ENCODE assay signal across 9 cellular contexts in genomic region chr16:81003610-81004460, GRCh38. TPM values are rescaled to one million over a fixed set of nuclear protein-coding genes. Genes with fewer than 3 reads are reported as not detected.
DNase-seq lines count a peak whose midpoint lies in the region; ATAC-seq, FAIRE-seq and TF ChIP-seq lines count a peak whose summit lies in the region.
"Had no signal": no experiment of that assay in that cellular context is flagged by ENCODE, and none has a peak within 500 bp of the region (broad histone marks: within the 10 kb centered on the region; RNA-seq: fewer than 3 reads in every experiment).

No MANE protein-coding gene starts in this region.

- peak in 2 of 5 donors; percentile 22 to 33 for DNase-seq in CD4-positive, alpha-beta memory T cell
- peak; percentile 66 for DNase-seq in OCI-M1 (lab: John Stamatoyannopoulos, UW)
- no peak for DNase-seq in coronary artery (ENCODE audit: low spot score)
- DNase-seq in osteocyte (ENCODE audit: extremely low spot score, unreplicated experiment) = no peak
- DNase-seq in HTR-8/SVneo (ENCODE audit: insufficient read length, low spot score) = no peak
- no peak for DNase-seq in GM13977 (ENCODE audit: low spot score)
- no peak for DNase-seq in NCI-H2196 treated with DMSO at 0.1 percent for 48 hours (lab: John Stamatoyannopoulos, UW; ENCODE audit: unreplicated experiment)
- DNase-seq: islet precursor cell had no signal

- CTCF ChIA-PET in CD4-positive, alpha-beta memory T cell (lab: Charles Lee; ENCODE audit: partially characterized antibody) = interaction anchor here (0.6 to 6.9 kb wide), 18 partner anchors 7 to 734 kb away, joined by 3 to 91 read pairs (median 4); partner anchors contain the start of genes ATMIN and C16orf46

- H3K9me3 ChIP-seq in CD4-positive, alpha-beta memory T cell (ENCODE audit: control insufficient read depth in 1 of 2, low read length in 2 of 2) = no peaks in the 10 kb centered on the region

- H3K36me3 ChIP-seq in CD4-positive, alpha-beta memory T cell (ENCODE audit: insufficient read depth, low read length) = no peaks in the 10 kb centered on the region

- peak overlapping the region; percentile 61 to 64 for H3K4me3 ChIP-seq in CD4-positive, alpha-beta memory T cell (ENCODE audit: low read length in 2 of 2)
- no peak overlapping the region for H3K4me3 ChIP-seq in coronary artery

- no peak for ATAC-seq in GM18511 (IDR thresholded peaks at IDR 0.05; ENCODE audit: unreplicated experiment)

- H3K27ac ChIP-seq in CD4-positive, alpha-beta memory T cell (ENCODE audit: low read depth, low read length) = peak overlapping the region; percentile 74
- H3K27ac ChIP-seq in coronary artery = peak overlapping the region; percentile 30 to 54

- H3K27me3 ChIP-seq in CD4-positive, alpha-beta memory T cell (ENCODE audit: insufficient read depth, low read length) = no peaks in the 10 kb centered on the region

- FAIRE-seq in HTR-8/SVneo (lab: Jason Lieb, UNC) = no peak

- in situ Hi-C loops in GM13977 (cut with MboI; ENCODE audit: low pct_unique_long_range_greater_than_20kb, low sequenced_read_pairs, unreplicated experiment) = no loop called here

- no peak for TF ChIP-seq CTCF in coronary artery (IDR thresholded peaks at IDR 0.05)
- TF ChIP-seq CTCF in osteocyte (IDR thresholded peaks at IDR 0.05) = no peak
- TF ChIP-seq CTCF in GM13977 (IDR thresholded peaks at IDR 0.05; ENCODE audit: extremely low read depth, insufficient read depth, missing control alignments) = no peak

- intact Hi-C loops in CD4-positive, alpha-beta memory T cell (cut with micrococcal nuclease) = loop anchor here (10.0 kb wide), 2 partner anchors 199 to 1719 kb away; partner anchors contain the start of gene CDYL2

- no peaks in the 10 kb centered on the region for H3K27me3 Mint-ChIP-seq in CD4-positive, alpha-beta memory T cell
- no peaks in the 10 kb centered on the region for H3K27me3 Mint-ChIP-seq in osteocyte (ENCODE audit: unreplicated experiment)

- H3K9me3 Mint-ChIP-seq in CD4-positive, alpha-beta memory T cell = peaks cover 0 to 9% (median 0%) of the 10 kb centered on the region in 8 donors
- H3K9me3 Mint-ChIP-seq in osteocyte (ENCODE audit: unreplicated experiment) = peaks cover 5% of the 10 kb centered on the region

- H3K4me1 Mint-ChIP-seq in CD4-positive, alpha-beta memory T cell = peaks cover 39 to 76% (median 62%) of the 10 kb centered on the region in 4 donors
- H3K4me1 Mint-ChIP-seq in osteocyte (ENCODE audit: unreplicated experiment) = peaks cover 44% of the 10 kb centered on the region

- peaks cover 0 to 17% of the 10 kb centered on the region in 2 donors for H3K36me3 Mint-ChIP-seq in CD4-positive, alpha-beta memory T cell
- no peaks in the 10 kb centered on the region for H3K36me3 Mint-ChIP-seq in osteocyte (ENCODE audit: unreplicated experiment)

- H3K4me1 ChIP-seq in CD4-positive, alpha-beta memory T cell (ENCODE audit: insufficient read depth, low read length) = peaks cover 54% of the 10 kb centered on the region

- H3K27ac Mint-ChIP-seq in CD4-positive, alpha-beta memory T cell = peak overlapping the region; percentile 78 to 100 (median 94)
- peak overlapping the region; percentile 98 for H3K27ac Mint-ChIP-seq in osteocyte (ENCODE audit: unreplicated experiment)

- POLR2A ChIA-PET in CD4-positive, alpha-beta memory T cell (lab: Charles Lee; ENCODE audit: partially characterized antibody) = interaction anchor here (0.8 to 6.0 kb wide), 4 partner anchors 10 to 73 kb away, joined by 4 to 66 read pairs (median 6); partner anchors contain the start of genes ATMIN and C16orf46

- peak overlapping the region; percentile 64 to 94 (median 86) for H3K4me3 Mint-ChIP-seq in CD4-positive, alpha-beta memory T cell
- peak overlapping the region; percentile 70 for H3K4me3 Mint-ChIP-seq in osteocyte (ENCODE audit: unreplicated experiment)

RNA-seq across cellular contexts. Expression of gene CMC2, which starts 2.9 kb away (rescaled TPM):
- total RNA-seq in CD4-positive, alpha-beta memory T cell = 10 to 100 TPM; 39.7 to 39.9 TPM
- 100 to 1,000 TPM; 109 to 154 TPM for polyA plus RNA-seq in CD4-positive, alpha-beta memory T cell
- 37.8 and 42.2 TPM in 2 replicates for total RNA-seq in osteocyte

RNA-seq across cellular contexts. Expression of gene CENPN, which starts 3.2 kb away (rescaled TPM):
- 1 to 10 TPM; 3.4 to 4.0 TPM for total RNA-seq in CD4-positive, alpha-beta memory T cell
- polyA plus RNA-seq in CD4-positive, alpha-beta memory T cell = 1 to 10 TPM; 2.9 to 3.9 TPM
- total RNA-seq in osteocyte = 7.2 and 10.0 TPM in 2 replicates

RNA-seq across cellular contexts. Expression of gene ATMIN, which starts 31.8 kb away (rescaled TPM):
- 10 to 100 TPM; 39.3 to 45.4 TPM for total RNA-seq in CD4-positive, alpha-beta memory T cell
- polyA plus RNA-seq in CD4-positive, alpha-beta memory T cell = 10 to 100 TPM; 26.1 to 46.3 TPM
- total RNA-seq in osteocyte = 35.0 and 39.2 TPM in 2 replicates
